Comparison of ENCODE assay signal across 20 cellular contexts in genomic region chr18:36392163-36392887, GRCh38.
DNase-seq lines count a peak whose midpoint lies in the region; FAIRE-seq and TF ChIP-seq lines count a peak whose summit lies in the region.
"Had no signal": no experiment of that assay in that cellular context is flagged by ENCODE, and none has a peak within 500 bp of the region (broad histone marks: within the 10 kb centered on the region; RNA-seq: fewer than 3 reads in every experiment).

No MANE protein-coding gene starts in this region.

- peak; percentile 76 for DNase-seq in D341Med (ENCODE audit: low spot score)
- DNase-seq in NCI-H524 (lab: John Stamatoyannopoulos, UW), result peak; percentile 14 to 80
- no peak for DNase-seq in bronchial epithelial cell (ENCODE audit: low read depth)
- DNase-seq in nephron progenitor cell, result no peak
- no peak for DNase-seq in SHP77 treated with DMSO at 0.1 percent for 48 hours (lab: John Stamatoyannopoulos, UW)
- DNase-seq in NCI-H510A (lab: John Stamatoyannopoulos, UW), result no peak
- no peak for DNase-seq in pons (ENCODE audit: low spot score)
- DNase-seq in activated T-cell treated with anti-CD3 and anti-CD28 coated beads, Interleukin-2, amount 50 U/mL, for 24 hours, result no peak
- DNase-seq: activated CD4-positive, alpha-beta T cell treated with anti-CD3 and anti-CD28 coated beads, Interleukin-2, amount 10 ng/mL, durations not matched to agents 7 days and 5 days; activated CD8-positive, alpha-beta memory T cell treated with anti-CD3 and anti-CD28 coated beads, Interleukin-2, amount 50 U/mL, for 4 hours; activated gamma-delta T cell; amygdala; endodermal cell; GF-D8; NCI-H1436; SIG-M5 had no signal

- no peaks in the 10 kb centered on the region for H3K27me3 ChIP-seq in bronchial epithelial cell (ENCODE audit: control insufficient read depth, insufficient read depth, low read length)
- H3K27me3 ChIP-seq: BLaER1 treated with 17β-estradiol and CSF1 and Interleukin-3, amounts not matched to agents 10 nM and 100 nM had no signal

- no peak overlapping the region for H3K4me3 Mint-ChIP-seq in nephron progenitor cell
- no peak overlapping the region for H3K4me3 Mint-ChIP-seq in activated T-cell treated with anti-CD3 and anti-CD28 coated beads, Interleukin-2, amount 50 U/mL, for 24 hours
- H3K4me3 Mint-ChIP-seq: activated CD4-positive, alpha-beta T cell treated with anti-CD3 and anti-CD28 coated beads, Interleukin-2, amount 10 ng/mL, durations not matched to agents 7 days and 5 days; endodermal cell; T-helper 1 cell treated with Interleukin-12 subunit alpha and Interleukin-12 subunit beta and Interleukin-4 antibody, amounts not matched to agents 30 μg/mL and 1 μg/mL, for 36 hours had no signal

- H3K36me3 ChIP-seq in bronchial epithelial cell (ENCODE audit: control insufficient read depth, insufficient read depth, low read length), result no peaks in the 10 kb centered on the region
- H3K36me3 ChIP-seq: BLaER1 treated with 17β-estradiol and CSF1 and Interleukin-3, amounts not matched to agents 10 nM and 100 nM had no signal

- peaks cover 38% of the 10 kb centered on the region for H3K36me3 Mint-ChIP-seq in nephron progenitor cell (ENCODE audit: low read depth)
- no peaks in the 10 kb centered on the region for H3K36me3 Mint-ChIP-seq in activated T-cell treated with anti-CD3 and anti-CD28 coated beads, Interleukin-2, amount 50 U/mL, for 24 hours (ENCODE audit: low read depth)

- no peak overlapping the region for H3K4me3 ChIP-seq in bronchial epithelial cell (ENCODE audit: low read depth, low read length)
- H3K4me3 ChIP-seq: A549; BLaER1 treated with 17β-estradiol and CSF1 and Interleukin-3, amounts not matched to agents 10 nM and 100 nM had no signal

- TF ChIP-seq CTCF in bronchial epithelial cell (IDR thresholded peaks at IDR 0.05; ENCODE audit: insufficient read depth, low read length, severe bottlenecking), result no peak
- no peak for TF ChIP-seq CTCF in nephron progenitor cell (IDR thresholded peaks at IDR 0.05)

- H3K9me3 Mint-ChIP-seq in nephron progenitor cell, result peaks cover 38% of the 10 kb centered on the region
- H3K9me3 Mint-ChIP-seq in activated T-cell treated with anti-CD3 and anti-CD28 coated beads, Interleukin-2, amount 50 U/mL, for 24 hours, result no peaks in the 10 kb centered on the region

- peak; percentile 70 for FAIRE-seq in bronchial epithelial cell (lab: Jason Lieb, UNC)
- FAIRE-seq: A549, H54 had no signal

- peaks cover 34% of the 10 kb centered on the region for H3K4me1 Mint-ChIP-seq in nephron progenitor cell
- H3K4me1 Mint-ChIP-seq in activated T-cell treated with anti-CD3 and anti-CD28 coated beads, Interleukin-2, amount 50 U/mL, for 24 hours (ENCODE audit: low read depth), result no peaks in the 10 kb centered on the region
- H3K4me1 Mint-ChIP-seq: activated CD4-positive, alpha-beta T cell treated with anti-CD3 and anti-CD28 coated beads, Interleukin-2, amount 10 ng/mL, durations not matched to agents 7 days and 5 days; endodermal cell had no signal

- H3K27me3 Mint-ChIP-seq in nephron progenitor cell (ENCODE audit: low read depth, poor library complexity), result peaks cover 4% of the 10 kb centered on the region
- H3K27me3 Mint-ChIP-seq in activated T-cell treated with anti-CD3 and anti-CD28 coated beads, Interleukin-2, amount 50 U/mL, for 24 hours, result no peaks in the 10 kb centered on the region
- H3K27me3 Mint-ChIP-seq: activated CD4-positive, alpha-beta T cell treated with anti-CD3 and anti-CD28 coated beads, Interleukin-2, amount 10 ng/mL, durations not matched to agents 7 days and 5 days had no signal

- H3K27ac Mint-ChIP-seq in nephron progenitor cell, result peak overlapping the region; percentile 15
- no peak overlapping the region for H3K27ac Mint-ChIP-seq in activated T-cell treated with anti-CD3 and anti-CD28 coated beads, Interleukin-2, amount 50 U/mL, for 24 hours
- H3K27ac Mint-ChIP-seq: activated CD4-positive, alpha-beta T cell treated with anti-CD3 and anti-CD28 coated beads, Interleukin-2, amount 10 ng/mL, durations not matched to agents 7 days and 5 days; endodermal cell; T-helper 1 cell treated with Interleukin-12 subunit alpha and Interleukin-12 subunit beta and Interleukin-4 antibody, amounts not matched to agents 30 μg/mL and 1 μg/mL, for 36 hours had no signal

Comparison
In these comparisons a context has a peak if more than half of its experiments do, and no peak if none do; other contexts are left out.
1. DNase-seq: peak in D341Med (single experiment) and NCI-H524 (2 of 2); none in bronchial epithelial cell (single experiment), nephron progenitor cell (single experiment), SHP77 treated with DMSO at 0.1 percent for 48 hours (single experiment), NCI-H510A (single experiment), pons (single experiment) and activated T-cell treated with anti-CD3 and anti-CD28 coated beads, Interleukin-2, amount 50 U/mL, for 24 hours (single experiment).